18 cellular contexts compared by ENCODE assay signal in the genomic region with DNA sequence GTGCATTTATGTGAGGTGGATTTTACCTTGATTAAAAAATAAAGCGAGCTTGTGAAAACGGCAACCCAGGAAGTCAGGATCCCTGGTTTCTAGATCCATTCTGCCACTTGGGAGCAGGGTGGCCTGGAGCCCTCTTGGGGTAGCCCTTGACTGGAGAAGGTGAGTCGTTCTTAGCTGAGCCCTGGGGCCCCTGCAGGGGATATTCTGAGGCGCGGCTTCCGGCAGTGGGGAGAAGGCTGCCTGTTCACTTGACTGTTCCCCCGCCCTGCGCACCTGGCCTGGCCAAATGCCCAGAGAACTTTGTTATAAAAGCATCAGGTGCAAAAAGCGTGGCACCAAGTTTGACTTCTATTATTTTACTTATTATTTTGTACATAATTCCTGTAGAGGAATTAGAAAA.
DNase-seq lines count a peak whose midpoint lies in the region; ATAC-seq and TF ChIP-seq lines count a peak whose summit lies in the region.
"Had no signal": no experiment of that assay in that cellular context is flagged by ENCODE, and none has a peak within 500 bp of the region (broad histone marks: within the 10 kb centered on the region; RNA-seq: fewer than 3 reads in every experiment).

No MANE protein-coding gene starts in this region.

- TF ChIP-seq CTCF in lower lobe of right lung (IDR thresholded peaks at IDR 0.05) (no peak), HFFc6 (IDR thresholded peaks at IDR 0.05) (no peak)

- H3K9me3 ChIP-seq in lower lobe of right lung = no peaks in the 10 kb centered on the region
- H3K9me3 ChIP-seq: ascending aorta, psoas muscle, uterus had no signal

- DNase-seq in COR-L47 (lab: John Stamatoyannopoulos, UW) = peak; percentile 49
- peak; percentile 14 for DNase-seq in activated CD8-positive, alpha-beta memory T cell treated with anti-CD3 and anti-CD28 coated beads, Interleukin-2, amount 10 ng/mL, durations not matched to agents 7 days and 5 days
- peak; percentile 89 for DNase-seq in lower lobe of right lung
- no peak for DNase-seq in globus pallidus (ENCODE audit: low spot score)
- DNase-seq in HFFc6 = no peak
- no peak for DNase-seq in kidney glomerular epithelial cell (lab: John Stamatoyannopoulos, UW)
- DNase-seq: activated T-cell treated with anti-CD3 and anti-CD28 coated beads, Interleukin-2, amount 50 U/mL, for 1 hour; DND-41; immature natural killer cell; NCI-H1694 treated with DMSO at 0.1 percent for 48 hours; stimulated activated CD8-positive, alpha-beta memory T cell treated with anti-CD3 and anti-CD28 coated beads, Interleukin-4, amount 100 ng/mL, for 48 hours; uterus had no signal

- peaks cover 7% of the 10 kb centered on the region for H3K4me1 ChIP-seq in lower lobe of right lung
- H3K4me1 ChIP-seq: ascending aorta, psoas muscle, uterus had no signal

- intact Hi-C loops in lower lobe of right lung (cut with DNase I) = no loop called here

- TF ChIP-seq RAD21 in Ishikawa (IDR thresholded peaks at IDR 0.05; ENCODE audit: low read depth) = peak; percentile 19; the same call in 1 of the 2 replicates

- no peak overlapping the region for H3K27ac Mint-ChIP-seq in activated CD8-positive, alpha-beta memory T cell treated with anti-CD3 and anti-CD28 coated beads, Interleukin-2, amount 10 ng/mL, durations not matched to agents 7 days and 5 days
- no peak overlapping the region for H3K27ac Mint-ChIP-seq in HFFc6
- H3K27ac Mint-ChIP-seq: immature natural killer cell had no signal

- no peaks in the 10 kb centered on the region for H3K27me3 ChIP-seq in lower lobe of right lung (ENCODE audit: low read depth)
- H3K27me3 ChIP-seq: ascending aorta, dorsolateral prefrontal cortex, uterus had no signal

- H3K36me3 ChIP-seq in lower lobe of right lung = peaks cover 8% of the 10 kb centered on the region
- H3K36me3 ChIP-seq: ascending aorta, uterus had no signal

- H3K36me3 Mint-ChIP-seq in activated CD8-positive, alpha-beta memory T cell treated with anti-CD3 and anti-CD28 coated beads, Interleukin-2, amount 10 ng/mL, durations not matched to agents 7 days and 5 days = no peaks in the 10 kb centered on the region
- no peaks in the 10 kb centered on the region for H3K36me3 Mint-ChIP-seq in HFFc6 (ENCODE audit: low read depth)
- H3K36me3 Mint-ChIP-seq: immature natural killer cell had no signal

- CTCF ChIA-PET in activated CD8-positive, alpha-beta memory T cell treated with anti-CD3 and anti-CD28 coated beads, Interleukin-2, amount 10 ng/mL, durations not matched to agents 7 days and 5 days (lab: Charles Lee) = no interaction called here

- no peaks in the 10 kb centered on the region for H3K9me3 Mint-ChIP-seq in activated CD8-positive, alpha-beta memory T cell treated with anti-CD3 and anti-CD28 coated beads, Interleukin-2, amount 10 ng/mL, durations not matched to agents 7 days and 5 days (ENCODE audit: low read depth)
- H3K9me3 Mint-ChIP-seq in HFFc6 = no peaks in the 10 kb centered on the region
- H3K9me3 Mint-ChIP-seq: immature natural killer cell had no signal

- no peaks in the 10 kb centered on the region for H3K4me1 Mint-ChIP-seq in activated CD8-positive, alpha-beta memory T cell treated with anti-CD3 and anti-CD28 coated beads, Interleukin-2, amount 10 ng/mL, durations not matched to agents 7 days and 5 days
- peaks cover 7% of the 10 kb centered on the region; the same call in 1 of the 2 replicates for H3K4me1 Mint-ChIP-seq in HFFc6 (ENCODE audit: low read depth)
- H3K4me1 Mint-ChIP-seq: immature natural killer cell had no signal

- peak; percentile 59 for TF ChIP-seq EP300 in Ishikawa (IDR thresholded peaks at IDR 0.05; ENCODE audit: borderline replicate concordance)

- no peaks in the 10 kb centered on the region for H3K27me3 Mint-ChIP-seq in activated CD8-positive, alpha-beta memory T cell treated with anti-CD3 and anti-CD28 coated beads, Interleukin-2, amount 10 ng/mL, durations not matched to agents 7 days and 5 days
- H3K27me3 Mint-ChIP-seq in HFFc6 (ENCODE audit: insufficient read depth) = peaks cover 15% of the 10 kb centered on the region

- ATAC-seq in activated CD8-positive, alpha-beta memory T cell treated with anti-CD3 and anti-CD28 coated beads, Interleukin-2, amount 10 ng/mL, durations not matched to agents 7 days and 5 days = no peak
- peak; percentile 93 for ATAC-seq in lower lobe of right lung
- no peak for ATAC-seq in GM21423 (IDR thresholded peaks at IDR 0.05; ENCODE audit: unreplicated experiment)
- ATAC-seq: K562, psoas muscle had no signal

- H3K27ac ChIP-seq in lower lobe of right lung = peak overlapping the region; percentile 46
- H3K27ac ChIP-seq: ascending aorta, dorsolateral prefrontal cortex, psoas muscle, uterus had no signal

- no peak overlapping the region for H3K4me3 ChIP-seq in lower lobe of right lung
- H3K4me3 ChIP-seq: ascending aorta, dorsolateral prefrontal cortex, K562, psoas muscle, uterus had no signal

- H3K4me3 Mint-ChIP-seq in activated CD8-positive, alpha-beta memory T cell treated with anti-CD3 and anti-CD28 coated beads, Interleukin-2, amount 10 ng/mL, durations not matched to agents 7 days and 5 days = no peak overlapping the region
- H3K4me3 Mint-ChIP-seq in HFFc6 = no peak overlapping the region
- H3K4me3 Mint-ChIP-seq: immature natural killer cell had no signal

TF ChIP-seq in Ishikawa, 13 proteins besides CTCF, POLR2A, EP300 and RAD21:
- TF ChIP-seq NFIC (IDR thresholded peaks at IDR 0.05) = peak; percentile 77
- peak; percentile 89 for TF ChIP-seq TCF12 (IDR thresholded peaks at IDR 0.05; ENCODE audit: low read depth)
- TF ChIP-seq, protein P1, sequence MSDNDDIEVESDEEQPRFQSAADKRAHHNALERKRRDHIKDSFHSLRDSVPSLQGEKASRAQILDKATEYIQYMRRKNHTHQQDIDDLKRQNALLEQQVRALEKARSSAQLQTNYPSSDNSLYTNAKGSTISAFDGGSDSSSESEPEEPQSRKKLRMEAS (IDR thresholded peaks at IDR 0.05) = no peak
- TF ChIP-seq EGR1 (IDR thresholded peaks at IDR 0.05) = no peak

Comparison
In these comparisons a context has a peak if more than half of its experiments do, and no peak if none do; other contexts are left out.
1. DNase-seq: peak in COR-L47 (single experiment), activated CD8-positive, alpha-beta memory T cell treated with anti-CD3 and anti-CD28 coated beads, Interleukin-2, amount 10 ng/mL, durations not matched to agents 7 days and 5 days (single experiment) and lower lobe of right lung (single experiment); none in globus pallidus (single experiment), HFFc6 (single experiment) and kidney glomerular epithelial cell (single experiment).
2. ATAC-seq: peak in lower lobe of right lung (2 of 2); none in activated CD8-positive, alpha-beta memory T cell treated with anti-CD3 and anti-CD28 coated beads, Interleukin-2, amount 10 ng/mL, durations not matched to agents 7 days and 5 days (single experiment) and GM21423 (single experiment).